In genomic region chr11:66625041-66625751, GRCh38 we compare ENCODE assay signal across 20 cellular contexts. TPM values are rescaled to one million over a fixed set of nuclear protein-coding genes. Genes with fewer than 3 reads are reported as not detected.
"Had no signal": no experiment of that assay in that cellular context is flagged by ENCODE, and none has a peak within 500 bp of the region (broad histone marks: within the 10 kb centered on the region; RNA-seq: fewer than 3 reads in every experiment).

No MANE protein-coding gene starts in this region.

- H3K27ac ChIP-seq: hepatocyte, left ventricle myocardium inferior, VCaP had no signal

- ATAC-seq: SK-N-SH treated with all-trans-retinoic acid at 6 μM for 48 hours had no signal

- H3K36me3 Mint-ChIP-seq: natural killer cell had no signal

- H3K4me3 ChIP-seq: hepatocyte, left ventricle myocardium inferior had no signal

- H3K4me2 ChIP-seq: hepatocyte had no signal

- H3K9me3 Mint-ChIP-seq: activated naive CD4-positive, alpha-beta T cell treated with anti-CD3 and anti-CD28 coated beads, Interleukin-2, amount 50 U/mL, for 24 hours; brain; endodermal cell; memory B cell; natural killer cell had no signal

- DNase-seq: activated CD4-positive, alpha-beta T cell treated with anti-CD3 and anti-CD28 coated beads for 1 hour; activated CD4-positive, alpha-beta T cell treated with anti-CD3 and anti-CD28 coated beads, Interleukin-2, amount 50 U/mL, for 48 hours; activated effector memory CD4-positive, alpha-beta T cell treated with Interleukin-2 at 50 U/mL for 16 hours; central memory CD4-positive, alpha-beta T cell; dermis blood vessel endothelial cell; endodermal cell; islet precursor cell; left ventricle myocardium inferior; natural killer cell; retina; stimulated activated CD4-positive, alpha-beta T cell treated with anti-CD3 and anti-CD28 coated beads, Interleukin-2, amount 100 ng/mL, for 48 hours; stimulated activated naive CD4-positive, alpha-beta T cell; T-helper 1 cell had no signal

- H3K27me3 ChIP-seq: hepatocyte had no signal

- H3K27me3 Mint-ChIP-seq: activated naive CD4-positive, alpha-beta T cell treated with anti-CD3 and anti-CD28 coated beads, Interleukin-2, amount 50 U/mL, for 24 hours; brain; memory B cell had no signal

- H2AFZ ChIP-seq: hepatocyte had no signal

- H3K27ac Mint-ChIP-seq: activated naive CD4-positive, alpha-beta T cell treated with anti-CD3 and anti-CD28 coated beads, Interleukin-2, amount 50 U/mL, for 24 hours; brain; endodermal cell; memory B cell had no signal

- H3K9me3 ChIP-seq: left ventricle myocardium inferior had no signal

- H3K4me3 Mint-ChIP-seq: activated naive CD4-positive, alpha-beta T cell treated with anti-CD3 and anti-CD28 coated beads, Interleukin-2, amount 50 U/mL, for 24 hours; brain; endodermal cell; memory B cell had no signal

RNA-seq across cellular contexts. Expression of gene CCDC87, which starts 32.3 kb away (rescaled TPM):
- total RNA-seq: skeletal muscle tissue had no signal
- polyA plus RNA-seq: hepatocyte had no signal
